8 cellular contexts compared by ENCODE assay signal in genomic region chr6:36443951-36444428, GRCh38. TPM values are rescaled to one million over a fixed set of nuclear protein-coding genes. Genes with fewer than 3 reads are reported as not detected.
DNase-seq lines count a peak whose midpoint lies in the region; ATAC-seq and TF ChIP-seq lines count a peak whose summit lies in the region.

No MANE protein-coding gene starts in this region.

- POLR2A ChIA-PET in AG04450 (lab: Yijun Ruan, JAX), result interaction anchor here (1.0 kb wide), 1 partner anchor 16 kb away, joined by 3 read pairs; no protein-coding TSS in a partner anchor
- POLR2A ChIA-PET in PC-9 (lab: Charles Lee; ENCODE audit: unreplicated experiment), result no interaction called here

- no peaks in the 10 kb centered on the region; the same call in 1 of the 2 replicates for H4K20me1 ChIP-seq in PC-9 (ENCODE audit: insufficient read depth)

- H3K4me3 ChIP-seq in AG04450 (ENCODE audit: low read depth, low read length) (peak overlapping the region; percentile 95), GM12875 (ENCODE audit: low read depth, low read length) (peak overlapping the region; percentile 73), PC-9 (peak overlapping the region; percentile 75), dorsolateral prefrontal cortex (peak overlapping the region; percentile 74 to 99 (median 92)), muscle layer of duodenum (ENCODE audit: low read depth in 1 of 2, low read length in 2 of 2) (peak overlapping the region; percentile 85 to 95)

- BruUV-seq in PC-9 (replicated peaks; lab: Mats Ljungman, UMichigan), result TSS peak; percentile 62

- no peaks in the 10 kb centered on the region for H3K9me2 ChIP-seq in PC-9 (ENCODE audit: insufficient read depth)

- H3K9me3 ChIP-seq in AG04450 (ENCODE audit: control insufficient read depth, insufficient read depth, low read length), result peaks cover 2% of the 10 kb centered on the region
- peaks cover 4% of the 10 kb centered on the region; the same call in 1 of the 2 replicates for H3K9me3 ChIP-seq in PC-9 (ENCODE audit: insufficient read depth, low read depth)
- H3K9me3 ChIP-seq in muscle layer of duodenum (ENCODE audit: control insufficient read depth in 1 of 2, low read length in 2 of 2), result no peaks in the 10 kb centered on the region

- peaks cover 63% of the 10 kb centered on the region for H3K79me2 ChIP-seq in PC-9 (ENCODE audit: low read depth)

- H3K27ac ChIP-seq in AG04450 (ENCODE audit: low read depth, low read length) (peak overlapping the region; percentile 23), PC-9 (peak overlapping the region; percentile 92), dorsolateral prefrontal cortex (peak overlapping the region in 51 of 59 donors; percentile 22 to 99 (median 96)), muscle layer of duodenum (ENCODE audit: low read length) (peak overlapping the region; percentile 79)

- no peaks in the 10 kb centered on the region; the same call in 1 of the 2 replicates for H3K36me3 ChIP-seq in PC-9 (ENCODE audit: low read depth)
- H3K36me3 ChIP-seq in muscle layer of duodenum (ENCODE audit: control insufficient read depth in 1 of 2, insufficient read depth in 2 of 2, low read length in 2 of 2), result peaks cover 1 to 3% of the 10 kb centered on the region in 2 donors

- H2AFZ ChIP-seq in PC-9, result peak overlapping the region; percentile 89; the same call in 1 of the 2 replicates

- intact Hi-C loops in PC-9 (cut with micrococcal nuclease; ENCODE audit: unreplicated experiment), result loop anchor here (1.0 to 5.0 kb wide), 4 partner anchors 21 to 238 kb away; partner anchors contain the start of gene SRSF3
- intact Hi-C loops in dorsolateral prefrontal cortex (cut with DNase I), result loop anchor here (1.0 to 5.0 kb wide), 6 partner anchors 21 to 233 kb away; partner anchors contain the start of genes SRSF3 (in 2 of the 2), STK38 (in 2 of the 2) and CDKN1A (in 1 of the 2)

- CTCF ChIA-PET in AG04450 (lab: Charles Lee), result no interaction called here
- CTCF ChIA-PET in PC-9 (lab: Charles Lee), result no interaction called here

- ATAC-seq in HG02642 (IDR thresholded peaks at IDR 0.05; ENCODE audit: poor library complexity, unreplicated experiment), result no peak

- H3K27me3 ChIP-seq in AG04450 (ENCODE audit: control insufficient read depth, insufficient read depth, low read length) (no peaks in the 10 kb centered on the region), PC-9 (ENCODE audit: insufficient read depth, low read depth) (no peaks in the 10 kb centered on the region), dorsolateral prefrontal cortex (no peaks in the 10 kb centered on the region), muscle layer of duodenum (ENCODE audit: low read depth, low read length) (no peaks in the 10 kb centered on the region)

- TF ChIP-seq CTCF in AG04450 (IDR thresholded peaks at IDR 0.05; ENCODE audit: low read depth, low read length) (peak; percentile 17; the same call in 1 of the 2 replicates), GM12875 (IDR thresholded peaks at IDR 0.05; ENCODE audit: borderline replicate concordance, insufficient read depth, low read depth, low read length) (peak; percentile 26; the same call in 1 of the 2 replicates), PC-9 (conservative IDR thresholded peaks at IDR 0.05) (peak; percentile 48; the same call in 1 of the 2 replicates), dorsolateral prefrontal cortex (IDR thresholded peaks at IDR 0.05 in 54 of 56, conservative IDR thresholded peaks at IDR 0.05 in 2 of 56; ENCODE audit: low read depth in 1 of 56, partially characterized antibody in 56 of 56) (no peak)

- peak overlapping the region; percentile 93 for H3K4me2 ChIP-seq in PC-9

- peaks cover 25% of the 10 kb centered on the region for H3K4me1 ChIP-seq in PC-9 (replicated peaks; ENCODE audit: insufficient read depth)
- peaks cover 12 to 23% of the 10 kb centered on the region in 2 donors for H3K4me1 ChIP-seq in muscle layer of duodenum (ENCODE audit: control insufficient read depth in 1 of 2, insufficient read depth in 2 of 2, low read length in 2 of 2)

- H3F3A ChIP-seq in PC-9 (ENCODE audit: insufficient read depth, low read depth), result peaks cover 28% of the 10 kb centered on the region

- DNase-seq in AG04450 (ENCODE audit: low read depth, low spot score) (no peak), PC-9 (peak in 1 of 2 experiments; percentile 10), dorsolateral prefrontal cortex (no peak)
- DNase-seq in stimulated activated CD4-positive, alpha-beta T cell treated with anti-CD3 and anti-CD28 coated beads, Interleukin-4, amount 100 ng/mL, for 24 hours, result no peak
- no peak for DNase-seq in activated CD4-positive, CD25-positive, alpha-beta regulatory T cell treated with anti-CD3 and anti-CD28 coated beads, Interleukin-2, amount 50 U/mL, for 72 hours

RNA-seq across cellular contexts. Expression of gene KCTD20, which starts 1.2 kb away (rescaled TPM):
- 77.1 and 93.3 TPM in 2 replicates for polyA plus RNA-seq in AG04450 (2011; rRNA removed)
- polyA minus RNA-seq in AG04450 (2011; rRNA and poly(A)+ RNA removed), result 68.0 and 87.3 TPM in 2 replicates
- total RNA-seq in PC-9 (2021) (34.2 and 42.5 TPM in 2 replicates), dorsolateral prefrontal cortex (10 to 100 TPM; 25.8 to 51.1 (median 35.6) TPM)

RNA-seq across cellular contexts. Expression of gene PXT1, which starts 1.3 kb away (rescaled TPM):
- polyA plus RNA-seq in AG04450 (2011; rRNA removed), result not detected in 2 replicates
- not detected in 2 replicates for polyA minus RNA-seq in AG04450 (2011; rRNA and poly(A)+ RNA removed)
- not detected in 2 replicates for total RNA-seq in PC-9 (2021)
- 1 to 10 TPM in 1 of 120 experiments, under 1 TPM in 50, not detected in 69; 0.17 to 1.1 (median 0.34) TPM for total RNA-seq in dorsolateral prefrontal cortex

RNA-seq across cellular contexts. Expression of gene ETV7, which starts 56.5 kb away (rescaled TPM):
- polyA plus RNA-seq in AG04450 (2011; rRNA removed), result 0.41 and 0.81 TPM in 2 replicates
- polyA minus RNA-seq in AG04450 (2011; rRNA and poly(A)+ RNA removed), result 0.56 and 0.78 TPM in 2 replicates
- 0.57 and 0.83 TPM in 2 replicates for total RNA-seq in PC-9 (2021)
- 1 to 10 TPM in 57 of 120 experiments, under 1 TPM in 57, not detected in 6; 0.31 to 4.0 (median 1.0) TPM for total RNA-seq in dorsolateral prefrontal cortex

Comparison
In these comparisons a context has a peak if more than half of its experiments do, and no peak if none do; other contexts are left out.
1. H3K27ac ChIP-seq: peak in every context shown above with its lines; median percentile 96 in dorsolateral prefrontal cortex; 92 in PC-9; 79 in muscle layer of duodenum; 23 in AG04450.
2. CTCF ChIP-seq: peak in AG04450 (single experiment), GM12875 (single experiment) and PC-9 (single experiment); none in dorsolateral prefrontal cortex (0 of 56).
3. Peak in every context shown above with its lines, with median percentiles within 50 percentile points of each other: H3K4me3 ChIP-seq.